ENCODE assay signal across 17 cellular contexts in genomic region chr1:41850029-41850428, GRCh38.
DNase-seq lines count a peak whose midpoint lies in the region.
"Had no signal": no experiment of that assay in that cellular context is flagged by ENCODE, and none has a peak within 500 bp of the region (broad histone marks: within the 10 kb centered on the region; RNA-seq: fewer than 3 reads in every experiment).

No MANE protein-coding gene starts in this region.

- POLR2A ChIA-PET in activated CD4-positive, alpha-beta memory T cell treated with anti-CD3 and anti-CD28 coated beads, Interleukin-2, amount 10 ng/mL, durations not matched to agents 7 days and 5 days (lab: Charles Lee) = interaction anchor here (0.7 kb wide), 1 partner anchor 15 kb away, joined by 5 read pairs; no protein-coding TSS in a partner anchor

- CTCF ChIA-PET in activated CD4-positive, alpha-beta memory T cell treated with anti-CD3 and anti-CD28 coated beads, Interleukin-2, amount 10 ng/mL, durations not matched to agents 7 days and 5 days (lab: Charles Lee) = no interaction called here

- no peak overlapping the region for H3K27ac Mint-ChIP-seq in activated CD4-positive, alpha-beta memory T cell treated with anti-CD3 and anti-CD28 coated beads, Interleukin-2, amount 10 ng/mL, durations not matched to agents 7 days and 5 days
- H3K27ac Mint-ChIP-seq in immature natural killer cell = peak overlapping the region in 4 of 6 donors; percentile 45 to 69 (median 56)
- H3K27ac Mint-ChIP-seq: activated naive CD8-positive, alpha-beta T cell had no signal

- DNase-seq in activated CD4-positive, alpha-beta T cell treated with anti-CD3 and anti-CD28 coated beads for 48 hours = peak; percentile 44
- no peak for DNase-seq in activated CD4-positive, alpha-beta T cell treated with anti-CD3 and anti-CD28 coated beads, Interleukin-2, amount 50 U/mL, for 4 hours
- DNase-seq in HT1080 (ENCODE audit: low read depth) (peak; percentile 52), immature natural killer cell (peak; percentile 44 to 62 (median 53)), GOT3 (lab: John Stamatoyannopoulos, UW) (no peak), NCI-H345 treated with DMSO at 0.1 percent for 48 hours (lab: John Stamatoyannopoulos, UW; ENCODE audit: unreplicated experiment) (no peak), GM19240 (ENCODE audit: insufficient read length, low spot score) (no peak)
- peak; percentile 29 for DNase-seq in activated CD4-positive, alpha-beta memory T cell treated with anti-CD3 and anti-CD28 coated beads, Interleukin-2, amount 10 ng/mL, durations not matched to agents 7 days and 5 days
- DNase-seq: KBM-7; left ventricle myocardium superior; NCI-H1092 treated with DMSO at 0.1 percent for 48 hours; NCI-H774; ovary; PC-9; stimulated activated naive CD4-positive, alpha-beta T cell; upper lobe of left lung had no signal

- peaks cover 30% of the 10 kb centered on the region for H3K4me1 Mint-ChIP-seq in activated CD4-positive, alpha-beta memory T cell treated with anti-CD3 and anti-CD28 coated beads, Interleukin-2, amount 10 ng/mL, durations not matched to agents 7 days and 5 days
- H3K4me1 Mint-ChIP-seq in immature natural killer cell = peaks cover 34 to 73% of the 10 kb centered on the region in 2 donors

- peaks cover 20% of the 10 kb centered on the region for H3K36me3 Mint-ChIP-seq in activated CD4-positive, alpha-beta memory T cell treated with anti-CD3 and anti-CD28 coated beads, Interleukin-2, amount 10 ng/mL, durations not matched to agents 7 days and 5 days (ENCODE audit: low read depth)
- H3K36me3 Mint-ChIP-seq in immature natural killer cell = peaks cover 7 to 28% (median 24%) of the 10 kb centered on the region in 3 donors

- no peaks in the 10 kb centered on the region for H3K27me3 Mint-ChIP-seq in activated CD4-positive, alpha-beta memory T cell treated with anti-CD3 and anti-CD28 coated beads, Interleukin-2, amount 10 ng/mL, durations not matched to agents 7 days and 5 days
- peaks cover 2 to 4% (median 4%) of the 10 kb centered on the region in 3 donors for H3K27me3 Mint-ChIP-seq in immature natural killer cell (ENCODE audit: low read depth in 3 of 3)
- H3K27me3 Mint-ChIP-seq: activated naive CD8-positive, alpha-beta T cell had no signal

- no peak overlapping the region for H3K4me3 Mint-ChIP-seq in activated CD4-positive, alpha-beta memory T cell treated with anti-CD3 and anti-CD28 coated beads, Interleukin-2, amount 10 ng/mL, durations not matched to agents 7 days and 5 days
- peak overlapping the region; percentile 14 to 38 (median 34) for H3K4me3 Mint-ChIP-seq in immature natural killer cell
- H3K4me3 Mint-ChIP-seq: activated naive CD8-positive, alpha-beta T cell had no signal

- H3K9me3 Mint-ChIP-seq in activated CD4-positive, alpha-beta memory T cell treated with anti-CD3 and anti-CD28 coated beads, Interleukin-2, amount 10 ng/mL, durations not matched to agents 7 days and 5 days = no peaks in the 10 kb centered on the region
- no peaks in the 10 kb centered on the region for H3K9me3 Mint-ChIP-seq in immature natural killer cell

Comparison
In these comparisons a context has a peak if more than half of its experiments do, and no peak if none do; other contexts are left out.
1. DNase-seq: peak in activated CD4-positive, alpha-beta T cell treated with anti-CD3 and anti-CD28 coated beads for 48 hours (single experiment), HT1080 (single experiment), activated CD4-positive, alpha-beta memory T cell treated with anti-CD3 and anti-CD28 coated beads, Interleukin-2, amount 10 ng/mL, durations not matched to agents 7 days and 5 days (single experiment) and immature natural killer cell (3 of 3); none in activated CD4-positive, alpha-beta T cell treated with anti-CD3 and anti-CD28 coated beads, Interleukin-2, amount 50 U/mL, for 4 hours (0 of 2), GOT3 (single experiment), NCI-H345 treated with DMSO at 0.1 percent for 48 hours (single experiment) and GM19240 (single experiment).